In genomic region chr14:69822456-69822855, GRCh38 we compare ENCODE assay signal across 12 cellular contexts. TPM values are rescaled to one million over a fixed set of nuclear protein-coding genes. Genes with fewer than 3 reads are reported as not detected.
"Had no signal": no experiment of that assay in that cellular context is flagged by ENCODE, and none has a peak within 500 bp of the region (broad histone marks: within the 10 kb centered on the region; RNA-seq: fewer than 3 reads in every experiment).

No MANE protein-coding gene starts in this region.

- H2AFZ ChIP-seq: GM23248, GM23338 had no signal

- H3K36me3 ChIP-seq: HAP-1 had no signal

- H3K4me3 ChIP-seq: GM23248, GM23338, HAP-1 had no signal

- H3K4me1 ChIP-seq: HAP-1 had no signal

- H3K4me2 ChIP-seq: GM23338 had no signal

- DNase-seq: GM23248, GOT3, H7, H9, HCEC 1CT, HFFc6 had no signal

- H3K9me3 ChIP-seq: HAP-1 had no signal

- H3K27ac ChIP-seq: GM23248 had no signal

- H3K9ac ChIP-seq: GM23248 had no signal

- FAIRE-seq: H1, H54 had no signal

- ATAC-seq: GM23338, HCT116 had no signal

RNA-seq across cellular contexts. Expression of gene SLC10A1, which starts 25.4 kb away (rescaled TPM):
- total RNA-seq: GM23248, GM23338, H1, H4, H7, H9, HFFc6 had no signal
- polyA plus RNA-seq: GM23248, H1 had no signal

RNA-seq across cellular contexts. Expression of gene SMOC1, which starts 56.8 kb away (rescaled TPM):
- total RNA-seq: HFFc6 had no signal
